ENCODE assay signal across 3 cellular contexts in the genomic region with DNA sequence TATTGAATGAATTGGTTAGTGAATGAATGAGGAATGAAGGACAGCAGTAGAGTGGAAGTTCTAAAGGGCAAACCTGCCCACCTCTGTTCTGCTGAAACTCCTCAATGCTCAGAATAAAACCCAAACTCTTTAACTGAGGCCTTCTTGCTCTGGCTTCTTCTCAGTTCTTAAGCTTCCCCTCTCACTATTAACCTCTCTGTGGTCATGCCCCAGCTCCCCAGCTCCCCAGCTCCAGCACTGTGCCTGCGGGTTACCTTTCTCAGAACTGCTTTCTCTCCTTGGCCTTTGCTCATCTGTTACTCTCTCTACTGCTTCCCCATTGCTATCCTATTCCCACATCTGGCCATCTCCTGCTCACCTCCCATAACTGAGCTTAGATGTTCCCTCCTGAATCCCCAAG.
"Had no signal": no experiment of that assay in that cellular context is flagged by ENCODE, and none has a peak within 500 bp of the region (broad histone marks: within the 10 kb centered on the region; RNA-seq: fewer than 3 reads in every experiment).

No MANE protein-coding gene starts in this region.

- DNase-seq: GDM1, GF-D8 had no signal

- H3K4me3 ChIP-seq: GM12878 had no signal

- ATAC-seq: GM12878 had no signal
